ENCODE assay signal across 15 cellular contexts in genomic region chr13:46519177-46519576, GRCh38. TPM values are rescaled to one million over a fixed set of nuclear protein-coding genes. Genes with fewer than 3 reads are reported as not detected.
DNase-seq lines count a peak whose midpoint lies in the region; ATAC-seq and TF ChIP-seq lines count a peak whose summit lies in the region.
"Had no signal": no experiment of that assay in that cellular context is flagged by ENCODE, and none has a peak within 500 bp of the region (broad histone marks: within the 10 kb centered on the region; RNA-seq: fewer than 3 reads in every experiment).

No MANE protein-coding gene starts in this region.

- no peaks in the 10 kb centered on the region for H3K27me3 ChIP-seq in left ventricle myocardium inferior (ENCODE audit: low read depth)
- H3K27me3 ChIP-seq in right atrium auricular region = no peaks in the 10 kb centered on the region
- H3K27me3 ChIP-seq in skeletal muscle tissue (ENCODE audit: control insufficient read depth in 3 of 3, insufficient read depth in 3 of 3, low read length in 3 of 3) = no peaks in the 10 kb centered on the region
- H3K27me3 ChIP-seq in thymus (ENCODE audit: control insufficient read depth, insufficient read depth) = no peaks in the 10 kb centered on the region
- H3K27me3 ChIP-seq: BLaER1 had no signal

- H3K4me1 ChIP-seq in left ventricle myocardium inferior = peaks cover 53% of the 10 kb centered on the region
- peaks cover 0 to 24% of the 10 kb centered on the region in 2 donors for H3K4me1 ChIP-seq in right atrium auricular region
- H3K4me1 ChIP-seq in skeletal muscle tissue (ENCODE audit: control insufficient read depth in 3 of 3, insufficient read depth in 3 of 3, low read length in 3 of 3) = peaks cover 0 to 6% (median 2%) of the 10 kb centered on the region in 3 donors
- peaks cover 29% of the 10 kb centered on the region for H3K4me1 ChIP-seq in thymus (ENCODE audit: control insufficient read depth, insufficient read depth, low read length)
- H3K4me1 ChIP-seq: BLaER1 had no signal

- 16% methylated on average over 4 of the region's 4 CpGs for WGBS in thymus

- H3K9me3 ChIP-seq in left ventricle myocardium inferior (replicated peaks) (peaks cover 6% of the 10 kb centered on the region), right atrium auricular region (peaks cover 0 to 6% of the 10 kb centered on the region in 2 donors), skeletal muscle tissue (ENCODE audit: control insufficient read depth in 3 of 3, low read length in 3 of 3) (no peaks in the 10 kb centered on the region), thymus (ENCODE audit: control insufficient read depth) (no peaks in the 10 kb centered on the region)

- ATAC-seq in GM18868 (IDR thresholded peaks at IDR 0.05; ENCODE audit: unreplicated experiment) (no peak), HG03045 (IDR thresholded peaks at IDR 0.05; ENCODE audit: unreplicated experiment) (no peak), HG03139 (IDR thresholded peaks at IDR 0.05; ENCODE audit: unreplicated experiment) (no peak)
- ATAC-seq: HepG2 had no signal

- no peak for TF ChIP-seq CTCF in left ventricle myocardium inferior (IDR thresholded peaks at IDR 0.05; ENCODE audit: borderline replicate concordance)
- no peak for TF ChIP-seq CTCF in right atrium auricular region (IDR thresholded peaks at IDR 0.05)

- H3K27ac ChIP-seq in left ventricle myocardium inferior (replicated peaks) (peak overlapping the region; percentile 44), right atrium auricular region (no peak overlapping the region), skeletal muscle tissue (ENCODE audit: low read depth, low read length) (peak overlapping the region; percentile 25), thymus (ENCODE audit: low read depth) (peak overlapping the region; percentile 6)
- H3K27ac ChIP-seq: BLaER1 had no signal

- H3K36me3 ChIP-seq in left ventricle myocardium inferior = no peaks in the 10 kb centered on the region
- H3K36me3 ChIP-seq in right atrium auricular region = no peaks in the 10 kb centered on the region
- H3K36me3 ChIP-seq in skeletal muscle tissue (ENCODE audit: control insufficient read depth in 3 of 3, insufficient read depth in 3 of 3, low read length in 3 of 3) = no peaks in the 10 kb centered on the region
- H3K36me3 ChIP-seq in thymus (ENCODE audit: control insufficient read depth, insufficient read depth) = no peaks in the 10 kb centered on the region
- H3K36me3 ChIP-seq: BLaER1 had no signal

- no peak for DNase-seq in left ventricle myocardium inferior
- no peak for DNase-seq in right atrium auricular region (ENCODE audit: low spot score)
- DNase-seq: 8988T; CD4-positive, alpha-beta memory T cell; DMS153; DMS79; GF-D8; H9 had no signal

- H3K4me3 ChIP-seq in left ventricle myocardium inferior (no peak overlapping the region), right atrium auricular region (no peak overlapping the region), skeletal muscle tissue (ENCODE audit: low read length in 3 of 3) (no peak overlapping the region), thymus (ENCODE audit: low read length) (no peak overlapping the region)
- H3K4me3 ChIP-seq: BLaER1 had no signal

- intact Hi-C loops in left ventricle myocardium inferior (cut with micrococcal nuclease) = no loop called here

- H3K9ac ChIP-seq in skeletal muscle tissue (ENCODE audit: low read depth in 1 of 3, low read length in 3 of 3) = no peak overlapping the region
- H3K9ac ChIP-seq: BLaER1 had no signal

RNA-seq across cellular contexts. Expression of gene LRCH1, which starts 33.8 kb away (rescaled TPM):
- total RNA-seq in left ventricle myocardium inferior (13.1 TPM), right atrium auricular region (10 to 100 TPM in 1 of 2 donors, 1 to 10 TPM in 1; 6.9 to 10.9 TPM), skeletal muscle tissue (17.7 TPM)
- polyA plus RNA-seq in thymus = 9.1 TPM

Comparison
In these comparisons a context has a peak if more than half of its experiments do, and no peak if none do; other contexts are left out.
1. H3K27ac ChIP-seq: peak in left ventricle myocardium inferior (single experiment), skeletal muscle tissue (single experiment) and thymus (single experiment); none in right atrium auricular region (0 of 2).